1 cellular context compared by ENCODE assay signal in genomic region chr15:74422723-74423442, GRCh38.
A peak's percentile ranks its signal among the peaks of the same experiment; 100 is the strongest.
TF ChIP-seq lines count a peak whose summit lies in the region.

No MANE protein-coding gene starts in this region.

TF ChIP-seq in HepG2, 621 proteins besides CTCF, POLR2A, EP300 and RAD21 (continued from another document and continues in another):
- TF ChIP-seq, protein P1, sequence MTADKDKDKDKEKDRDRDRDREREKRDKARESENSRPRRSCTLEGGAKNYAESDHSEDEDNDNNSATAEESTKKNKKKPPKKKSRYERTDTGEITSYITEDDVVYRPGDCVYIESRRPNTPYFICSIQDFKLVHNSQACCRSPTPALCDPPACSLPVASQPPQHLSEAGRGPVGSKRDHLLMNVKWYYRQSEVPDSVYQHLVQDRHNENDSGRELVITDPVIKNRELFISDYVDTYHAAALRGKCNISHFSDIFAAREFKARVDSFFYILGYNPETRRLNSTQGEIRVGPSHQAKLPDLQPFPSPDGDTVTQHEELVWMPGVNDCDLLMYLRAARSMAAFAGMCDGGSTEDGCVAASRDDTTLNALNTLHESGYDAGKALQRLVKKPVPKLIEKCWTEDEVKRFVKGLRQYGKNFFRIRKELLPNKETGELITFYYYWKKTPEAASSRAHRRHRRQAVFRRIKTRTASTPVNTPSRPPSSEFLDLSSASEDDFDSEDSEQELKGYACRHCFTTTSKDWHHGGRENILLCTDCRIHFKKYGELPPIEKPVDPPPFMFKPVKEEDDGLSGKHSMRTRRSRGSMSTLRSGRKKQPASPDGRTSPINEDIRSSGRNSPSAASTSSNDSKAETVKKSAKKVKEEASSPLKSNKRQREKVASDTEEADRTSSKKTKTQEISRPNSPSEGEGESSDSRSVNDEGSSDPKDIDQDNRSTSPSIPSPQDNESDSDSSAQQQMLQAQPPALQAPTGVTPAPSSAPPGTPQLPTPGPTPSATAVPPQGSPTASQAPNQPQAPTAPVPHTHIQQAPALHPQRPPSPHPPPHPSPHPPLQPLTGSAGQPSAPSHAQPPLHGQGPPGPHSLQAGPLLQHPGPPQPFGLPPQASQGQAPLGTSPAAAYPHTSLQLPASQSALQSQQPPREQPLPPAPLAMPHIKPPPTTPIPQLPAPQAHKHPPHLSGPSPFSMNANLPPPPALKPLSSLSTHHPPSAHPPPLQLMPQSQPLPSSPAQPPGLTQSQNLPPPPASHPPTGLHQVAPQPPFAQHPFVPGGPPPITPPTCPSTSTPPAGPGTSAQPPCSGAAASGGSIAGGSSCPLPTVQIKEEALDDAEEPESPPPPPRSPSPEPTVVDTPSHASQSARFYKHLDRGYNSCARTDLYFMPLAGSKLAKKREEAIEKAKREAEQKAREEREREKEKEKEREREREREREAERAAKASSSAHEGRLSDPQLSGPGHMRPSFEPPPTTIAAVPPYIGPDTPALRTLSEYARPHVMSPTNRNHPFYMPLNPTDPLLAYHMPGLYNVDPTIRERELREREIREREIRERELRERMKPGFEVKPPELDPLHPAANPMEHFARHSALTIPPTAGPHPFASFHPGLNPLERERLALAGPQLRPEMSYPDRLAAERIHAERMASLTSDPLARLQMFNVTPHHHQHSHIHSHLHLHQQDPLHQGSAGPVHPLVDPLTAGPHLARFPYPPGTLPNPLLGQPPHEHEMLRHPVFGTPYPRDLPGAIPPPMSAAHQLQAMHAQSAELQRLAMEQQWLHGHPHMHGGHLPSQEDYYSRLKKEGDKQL (CRISPR knock-in tag; IDR thresholded peaks at IDR 0.05; ENCODE audit: low read depth), result no peak
- TF ChIP-seq ZNF296 (CRISPR knock-in tag; conservative IDR thresholded peaks at IDR 0.05), result no peak
- TF ChIP-seq KDM1A (CRISPR knock-in tag; IDR thresholded peaks at IDR 0.05), result no peak
- no peak for TF ChIP-seq XRCC5 (optimal IDR thresholded peaks at IDR 0.05; ENCODE audit: low read length)
- no peak for TF ChIP-seq ZNF766 (CRISPR knock-in tag; IDR thresholded peaks at IDR 0.05; ENCODE audit: borderline replicate concordance)
- 0 out of 2 replicates have a peak, but pooled peaks have one; percentile 11 for TF ChIP-seq NCOA2 (CRISPR knock-in tag; IDR thresholded peaks at IDR 0.05)
- TF ChIP-seq TOE1 (CRISPR knock-in tag; IDR thresholded peaks at IDR 0.05), result no peak
- TF ChIP-seq ZNF713 (CRISPR knock-in tag; IDR thresholded peaks at IDR 0.05), result no peak
- TF ChIP-seq THYN1 (CRISPR knock-in tag; IDR thresholded peaks at IDR 0.05; ENCODE audit: borderline replicate concordance, low read depth), result no peak
- no peak for TF ChIP-seq ZNF333 (CRISPR knock-in tag; IDR thresholded peaks at IDR 0.05; ENCODE audit: borderline replicate concordance)
- TF ChIP-seq RELA (CRISPR knock-in tag; IDR thresholded peaks at IDR 0.05), result no peak
- TF ChIP-seq ZNF274 (CRISPR knock-in tag; IDR thresholded peaks at IDR 0.05), result no peak
- no peak for TF ChIP-seq ZNF563 (CRISPR knock-in tag; IDR thresholded peaks at IDR 0.05)
- no peak for TF ChIP-seq CHD4 (IDR thresholded peaks at IDR 0.05; ENCODE audit: borderline replicate concordance, low read length)
- peak; percentile 52; the same call in 1 of the 2 replicates for TF ChIP-seq ZNF605 (CRISPR knock-in tag; IDR thresholded peaks at IDR 0.05)
- TF ChIP-seq HDAC1 (CRISPR knock-in tag; IDR thresholded peaks at IDR 0.05), result no peak
- TF ChIP-seq GABPA (IDR thresholded peaks at IDR 0.05; ENCODE audit: low read depth, low read length), result no peak
- no peak for TF ChIP-seq GABPA (CRISPR knock-in tag; IDR thresholded peaks at IDR 0.05; ENCODE audit: low read depth)
- TF ChIP-seq ZNF12 (CRISPR knock-in tag; IDR thresholded peaks at IDR 0.05), result no peak
- no peak for TF ChIP-seq ATF7 (IDR thresholded peaks at IDR 0.05)
- TF ChIP-seq ATF7 (CRISPR knock-in tag; IDR thresholded peaks at IDR 0.05), result no peak
- no peak for TF ChIP-seq KLF12 (CRISPR knock-in tag; IDR thresholded peaks at IDR 0.05; ENCODE audit: borderline replicate concordance)
- TF ChIP-seq ZNF441 (CRISPR knock-in tag; IDR thresholded peaks at IDR 0.05; ENCODE audit: borderline replicate concordance), result no peak
- no peak for TF ChIP-seq RBM39 (IDR thresholded peaks at IDR 0.05; ENCODE audit: low read depth, low read length, poor library complexity, severe bottlenecking)
- peak; percentile 37; the same call in 1 of the 2 replicates for TF ChIP-seq SKIL (CRISPR knock-in tag; IDR thresholded peaks at IDR 0.05; ENCODE audit: borderline replicate concordance)
- no peak for TF ChIP-seq PHB2 (IDR thresholded peaks at IDR 0.05; ENCODE audit: partially characterized antibody)
- no peak for TF ChIP-seq NFE2L1 (CRISPR knock-in tag; IDR thresholded peaks at IDR 0.05; ENCODE audit: borderline replicate concordance)
- TF ChIP-seq FOXC1 (CRISPR knock-in tag; IDR thresholded peaks at IDR 0.05; ENCODE audit: borderline replicate concordance), result 0 out of 2 replicates have a peak, but pooled peaks have one; percentile 58
- TF ChIP-seq IKZF5 (CRISPR knock-in tag; IDR thresholded peaks at IDR 0.05), result no peak
- TF ChIP-seq ZSCAN30 (CRISPR knock-in tag; IDR thresholded peaks at IDR 0.05), result no peak
- TF ChIP-seq ZFP82 (CRISPR knock-in tag; IDR thresholded peaks at IDR 0.05; ENCODE audit: borderline replicate concordance), result no peak
- no peak for TF ChIP-seq ZNF225 (CRISPR knock-in tag; IDR thresholded peaks at IDR 0.05)
- no peak for TF ChIP-seq RNF2 (conservative IDR thresholded peaks at IDR 0.05; ENCODE audit: low read depth)
- TF ChIP-seq ZNF383 (CRISPR knock-in tag; IDR thresholded peaks at IDR 0.05; ENCODE audit: borderline replicate concordance), result no peak
- 0 out of 2 replicates have a peak, but pooled peaks have one; percentile 42 for TF ChIP-seq HOXD1 (CRISPR knock-in tag; IDR thresholded peaks at IDR 0.05)
- no peak for TF ChIP-seq MAFG (CRISPR knock-in tag; IDR thresholded peaks at IDR 0.05)
- no peak for TF ChIP-seq ZNF430 (CRISPR knock-in tag; IDR thresholded peaks at IDR 0.05)
- no peak for TF ChIP-seq CHD2 (IDR thresholded peaks at IDR 0.05; ENCODE audit: low read depth, low read length)
- TF ChIP-seq STAT5B (CRISPR knock-in tag; IDR thresholded peaks at IDR 0.05), result no peak
- TF ChIP-seq MED8 (CRISPR knock-in tag; IDR thresholded peaks at IDR 0.05; ENCODE audit: insufficient replicate concordance), result no peak
- TF ChIP-seq ZNF329 (CRISPR knock-in tag; IDR thresholded peaks at IDR 0.05; ENCODE audit: low read depth), result no peak
- TF ChIP-seq POLR2AphosphoS5 (IDR thresholded peaks at IDR 0.05; ENCODE audit: low read depth, low read length), result no peak
- no peak for TF ChIP-seq PRDM4 (CRISPR knock-in tag; IDR thresholded peaks at IDR 0.05; ENCODE audit: borderline replicate concordance)
- TF ChIP-seq GLI4 (CRISPR knock-in tag; IDR thresholded peaks at IDR 0.05; ENCODE audit: borderline replicate concordance), result no peak
- TF ChIP-seq ELF4 (CRISPR knock-in tag; IDR thresholded peaks at IDR 0.05; ENCODE audit: borderline replicate concordance), result no peak
- TF ChIP-seq ZNF24 (IDR thresholded peaks at IDR 0.05), result no peak
- TF ChIP-seq ZNF746 (CRISPR knock-in tag; IDR thresholded peaks at IDR 0.05), result no peak
- TF ChIP-seq CENPBD1 (CRISPR knock-in tag; IDR thresholded peaks at IDR 0.05; ENCODE audit: borderline replicate concordance, low read depth), result no peak
- TF ChIP-seq ATF7-NPFF (CRISPR knock-in tag; IDR thresholded peaks at IDR 0.05; ENCODE audit: low read depth), result no peak
- no peak for TF ChIP-seq U2AF2 (IDR thresholded peaks at IDR 0.05; ENCODE audit: low read depth, low read length)
- TF ChIP-seq ZMYM2 (CRISPR knock-in tag; IDR thresholded peaks at IDR 0.05), result no peak
- TF ChIP-seq, protein P2, sequence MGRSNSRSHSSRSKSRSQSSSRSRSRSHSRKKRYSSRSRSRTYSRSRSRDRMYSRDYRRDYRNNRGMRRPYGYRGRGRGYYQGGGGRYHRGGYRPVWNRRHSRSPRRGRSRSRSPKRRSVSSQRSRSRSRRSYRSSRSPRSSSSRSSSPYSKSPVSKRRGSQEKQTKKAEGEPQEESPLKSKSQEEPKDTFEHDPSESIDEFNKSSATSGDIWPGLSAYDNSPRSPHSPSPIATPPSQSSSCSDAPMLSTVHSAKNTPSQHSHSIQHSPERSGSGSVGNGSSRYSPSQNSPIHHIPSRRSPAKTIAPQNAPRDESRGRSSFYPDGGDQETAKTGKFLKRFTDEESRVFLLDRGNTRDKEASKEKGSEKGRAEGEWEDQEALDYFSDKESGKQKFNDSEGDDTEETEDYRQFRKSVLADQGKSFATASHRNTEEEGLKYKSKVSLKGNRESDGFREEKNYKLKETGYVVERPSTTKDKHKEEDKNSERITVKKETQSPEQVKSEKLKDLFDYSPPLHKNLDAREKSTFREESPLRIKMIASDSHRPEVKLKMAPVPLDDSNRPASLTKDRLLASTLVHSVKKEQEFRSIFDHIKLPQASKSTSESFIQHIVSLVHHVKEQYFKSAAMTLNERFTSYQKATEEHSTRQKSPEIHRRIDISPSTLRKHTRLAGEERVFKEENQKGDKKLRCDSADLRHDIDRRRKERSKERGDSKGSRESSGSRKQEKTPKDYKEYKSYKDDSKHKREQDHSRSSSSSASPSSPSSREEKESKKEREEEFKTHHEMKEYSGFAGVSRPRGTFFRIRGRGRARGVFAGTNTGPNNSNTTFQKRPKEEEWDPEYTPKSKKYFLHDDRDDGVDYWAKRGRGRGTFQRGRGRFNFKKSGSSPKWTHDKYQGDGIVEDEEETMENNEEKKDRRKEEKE (IDR thresholded peaks at IDR 0.05), result no peak
- TF ChIP-seq POGZ (CRISPR knock-in tag; IDR thresholded peaks at IDR 0.05), result no peak
- TF ChIP-seq KDM4B (CRISPR knock-in tag; IDR thresholded peaks at IDR 0.05), result no peak
- TF ChIP-seq RCOR2 (CRISPR knock-in tag; IDR thresholded peaks at IDR 0.05), result no peak
- TF ChIP-seq SRSF1 (optimal IDR thresholded peaks at IDR 0.05; ENCODE audit: low read depth, low read length), result no peak
- TF ChIP-seq SNAPC2 (CRISPR knock-in tag; IDR thresholded peaks at IDR 0.05), result 0 out of 2 replicates have a peak, but pooled peaks have one; percentile 43
- TF ChIP-seq ZNF772 (CRISPR knock-in tag; IDR thresholded peaks at IDR 0.05), result no peak
- no peak for TF ChIP-seq SATB2 (CRISPR knock-in tag; IDR thresholded peaks at IDR 0.05)
- TF ChIP-seq FOXK1 (CRISPR knock-in tag; IDR thresholded peaks at IDR 0.05; ENCODE audit: borderline replicate concordance, low read depth), result no peak; the same call in 1 of the 2 replicates
- no peak for TF ChIP-seq ZNF230 (CRISPR knock-in tag; IDR thresholded peaks at IDR 0.05)
- TF ChIP-seq E2F5 (CRISPR knock-in tag; conservative IDR thresholded peaks at IDR 0.05), result no peak
